1 cellular context compared by ENCODE assay signal in the genomic region with DNA sequence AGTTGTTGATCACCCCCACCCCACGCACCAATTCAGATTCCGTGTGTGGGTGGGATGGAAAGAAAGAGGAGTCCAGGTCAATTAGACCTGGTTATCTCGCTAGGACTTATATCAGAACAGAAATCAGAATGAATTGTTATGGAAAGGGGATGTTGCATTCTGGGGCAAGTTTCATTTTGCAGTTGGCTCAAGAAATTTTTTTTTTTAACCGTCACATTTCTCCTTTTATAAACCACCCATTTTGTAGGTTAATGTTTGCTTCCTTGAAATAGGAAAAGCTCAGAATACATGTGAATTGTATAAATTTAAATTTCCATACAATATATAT.
TF ChIP-seq lines count a peak whose summit lies in the region.

No MANE protein-coding gene starts in this region.

TF ChIP-seq in K562, 482 proteins besides CTCF, POLR2A, EP300 and RAD21 (continued from another document):
- TF ChIP-seq ATF1 (CRISPR knock-in tag; IDR thresholded peaks at IDR 0.05) (no peak), ATF1 (tag; IDR thresholded peaks at IDR 0.05) (no peak), RBFOX2 (IDR thresholded peaks at IDR 0.05; ENCODE audit: low read depth, low read length) (no peak)
